1 cellular context compared by ENCODE assay signal in genomic region chr9:121692606-121693505, GRCh38.
TF ChIP-seq lines count a peak whose summit lies in the region.

No MANE protein-coding gene starts in this region.

TF ChIP-seq in HCT116, 20 proteins besides CTCF, POLR2A, EP300 and RAD21 (continued from another document):
- peak; percentile 97 for TF ChIP-seq TCF7L2 (IDR thresholded peaks at IDR 0.05; ENCODE audit: borderline replicate concordance, extremely low read depth, insufficient read depth, insufficient read length)
- TF ChIP-seq SIN3A (IDR thresholded peaks at IDR 0.05; ENCODE audit: low read depth) = no peak
